Comparison of ENCODE assay signal across 12 cellular contexts in the genomic region with DNA sequence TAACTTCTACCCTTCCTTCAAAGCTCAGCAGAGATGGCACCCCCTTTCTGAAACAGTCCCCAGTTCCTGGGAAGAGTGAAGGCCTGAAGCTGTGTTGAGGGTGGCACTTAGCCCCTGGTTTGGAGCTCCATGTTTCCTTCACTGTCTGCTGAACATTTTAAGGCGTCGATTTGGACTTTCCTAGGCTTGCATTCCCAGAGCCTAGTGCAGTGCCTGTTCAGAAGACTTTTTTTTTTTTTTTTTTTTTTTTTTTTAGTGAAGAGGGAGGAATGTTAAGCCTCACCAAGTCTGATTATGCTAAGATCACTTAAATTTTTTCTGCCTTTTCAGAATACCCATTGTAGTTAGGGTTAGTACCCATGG.
A peak's percentile ranks its signal among the peaks of the same experiment; 100 is the strongest.
DNase-seq lines count a peak whose midpoint lies in the region; ATAC-seq lines count a peak whose summit lies in the region.
"Had no signal": no experiment of that assay in that cellular context is flagged by ENCODE, and none has a peak within 500 bp of the region (broad histone marks: within the 10 kb centered on the region; RNA-seq: fewer than 3 reads in every experiment).

No MANE protein-coding gene starts in this region.

- H3K27me3 ChIP-seq in CD4-positive, alpha-beta memory T cell (ENCODE audit: insufficient read depth, low read length) = no peaks in the 10 kb centered on the region
- no peaks in the 10 kb centered on the region for H3K27me3 ChIP-seq in naive thymus-derived CD4-positive, alpha-beta T cell (ENCODE audit: control insufficient read depth in 2 of 2, insufficient read depth in 2 of 2, low read length in 2 of 2)

- H3K9me3 Mint-ChIP-seq in CD4-positive, alpha-beta memory T cell = peaks cover 0 to 3% (median 0%) of the 10 kb centered on the region in 8 donors
- no peaks in the 10 kb centered on the region for H3K9me3 Mint-ChIP-seq in IgD-negative memory B cell
- H3K9me3 Mint-ChIP-seq in activated naive CD8-positive, alpha-beta T cell (ENCODE audit: low read depth) = no peaks in the 10 kb centered on the region
- peaks cover 0 to 6% (median 0%) of the 10 kb centered on the region in 11 donors for H3K9me3 Mint-ChIP-seq in naive thymus-derived CD4-positive, alpha-beta T cell

- intact Hi-C loops in CD4-positive, alpha-beta memory T cell (cut with micrococcal nuclease) = loop anchor here (1.0 kb wide), 1 partner anchor 49 kb away; no protein-coding TSS in a partner anchor
- intact Hi-C loops in naive thymus-derived CD4-positive, alpha-beta T cell (cut with micrococcal nuclease) = loop anchor here in 1 of 2 donors (5.0 kb wide), 1 partner anchor 103 kb away; no protein-coding TSS in a partner anchor

- H3K9me3 ChIP-seq in CD4-positive, alpha-beta memory T cell (ENCODE audit: control insufficient read depth in 1 of 2, low read length in 2 of 2) = no peaks in the 10 kb centered on the region
- no peaks in the 10 kb centered on the region for H3K9me3 ChIP-seq in naive thymus-derived CD4-positive, alpha-beta T cell (ENCODE audit: control insufficient read depth in 2 of 3, low read length in 3 of 3)
- H3K9me3 ChIP-seq: Caco-2, psoas muscle had no signal

- no peaks in the 10 kb centered on the region for H3K36me3 ChIP-seq in CD4-positive, alpha-beta memory T cell (ENCODE audit: insufficient read depth, low read length)
- no peaks in the 10 kb centered on the region for H3K36me3 ChIP-seq in naive thymus-derived CD4-positive, alpha-beta T cell (ENCODE audit: control insufficient read depth in 2 of 3, insufficient read depth in 3 of 3, low read length in 3 of 3)

- H3K4me3 Mint-ChIP-seq in CD4-positive, alpha-beta memory T cell = peak overlapping the region in 7 of 8 donors; percentile 26 to 82 (median 65)
- H3K4me3 Mint-ChIP-seq in IgD-negative memory B cell = peak overlapping the region; percentile 6 to 90 (median 76)
- peak overlapping the region; percentile 57 for H3K4me3 Mint-ChIP-seq in activated naive CD8-positive, alpha-beta T cell
- H3K4me3 Mint-ChIP-seq in naive thymus-derived CD4-positive, alpha-beta T cell = peak overlapping the region in 9 of 10 donors; percentile 30 to 78 (median 64)

- peaks cover 0 to 5% of the 10 kb centered on the region in 2 donors for H3K36me3 Mint-ChIP-seq in CD4-positive, alpha-beta memory T cell
- peaks cover 2% of the 10 kb centered on the region for H3K36me3 Mint-ChIP-seq in IgD-negative memory B cell
- H3K36me3 Mint-ChIP-seq in activated naive CD8-positive, alpha-beta T cell = peaks cover 2% of the 10 kb centered on the region
- H3K36me3 Mint-ChIP-seq in naive thymus-derived CD4-positive, alpha-beta T cell = peaks cover 0 to 38% (median 3%) of the 10 kb centered on the region in 5 donors

- no peak for DNase-seq in CD4-positive, alpha-beta memory T cell
- DNase-seq in naive thymus-derived CD4-positive, alpha-beta T cell = no peak
- DNase-seq in dedifferentiated amniotic fluid mesenchymal stem cell (ENCODE audit: extremely low spot score) (no peak), NCI-H2171 (lab: John Stamatoyannopoulos, UW) (no peak), SIG-M5 (lab: John Stamatoyannopoulos, UW) (no peak)
- DNase-seq: Caco-2; NCI-H146; psoas muscle; stimulated activated naive CD4-positive, alpha-beta T cell treated with Interleukin-2 at 50 U/mL for 16 hours had no signal

- peak overlapping the region; percentile 27 for H3K27ac ChIP-seq in CD4-positive, alpha-beta memory T cell (ENCODE audit: low read depth, low read length)
- no peak overlapping the region for H3K27ac ChIP-seq in naive thymus-derived CD4-positive, alpha-beta T cell (ENCODE audit: low read depth, low read length)
- H3K27ac ChIP-seq: psoas muscle had no signal

- peaks cover 17 to 45% (median 31%) of the 10 kb centered on the region in 4 donors for H3K4me1 Mint-ChIP-seq in CD4-positive, alpha-beta memory T cell
- H3K4me1 Mint-ChIP-seq in IgD-negative memory B cell = peaks cover 21 to 35% (median 31%) of the 10 kb centered on the region in 3 donors
- peaks cover 33% of the 10 kb centered on the region for H3K4me1 Mint-ChIP-seq in activated naive CD8-positive, alpha-beta T cell (ENCODE audit: low read depth)
- H3K4me1 Mint-ChIP-seq in naive thymus-derived CD4-positive, alpha-beta T cell = peaks cover 7 to 57% (median 29%) of the 10 kb centered on the region in 7 donors

- peaks cover 26% of the 10 kb centered on the region for H3K4me1 ChIP-seq in CD4-positive, alpha-beta memory T cell (ENCODE audit: insufficient read depth, low read length)
- peaks cover 7 to 12% of the 10 kb centered on the region in 2 donors for H3K4me1 ChIP-seq in naive thymus-derived CD4-positive, alpha-beta T cell (ENCODE audit: control insufficient read depth in 2 of 2, insufficient read depth in 2 of 2, low read length in 2 of 2)
- H3K4me1 ChIP-seq: psoas muscle had no signal

- POLR2A ChIA-PET in CD4-positive, alpha-beta memory T cell (lab: Charles Lee; ENCODE audit: partially characterized antibody) = interaction anchor here (0.7 to 2.2 kb wide), 8 partner anchors 8 to 107 kb away, joined by 3 to 15 read pairs (median 7); a partner anchor contains a TSS
- POLR2A ChIA-PET in naive thymus-derived CD4-positive, alpha-beta T cell (lab: Charles Lee) = interaction anchor here (0.8 to 2.7 kb wide), 5 partner anchors 9 to 97 kb away, joined by 3 to 11 read pairs (median 3); a partner anchor contains a TSS

- H3K27ac Mint-ChIP-seq in CD4-positive, alpha-beta memory T cell = peak overlapping the region; percentile 77 to 95 (median 91)
- peak overlapping the region; percentile 28 to 97 (median 93) for H3K27ac Mint-ChIP-seq in IgD-negative memory B cell
- peak overlapping the region; percentile 82 for H3K27ac Mint-ChIP-seq in activated naive CD8-positive, alpha-beta T cell
- peak overlapping the region; percentile 58 to 95 (median 82) for H3K27ac Mint-ChIP-seq in naive thymus-derived CD4-positive, alpha-beta T cell

- ATAC-seq in naive thymus-derived CD4-positive, alpha-beta T cell = no peak
- ATAC-seq in GM21723 (IDR thresholded peaks at IDR 0.05; ENCODE audit: unreplicated experiment) = no peak

- no peak overlapping the region for H3K4me3 ChIP-seq in CD4-positive, alpha-beta memory T cell (ENCODE audit: low read length in 2 of 2)
- no peak overlapping the region for H3K4me3 ChIP-seq in naive thymus-derived CD4-positive, alpha-beta T cell (ENCODE audit: low read length)
- H3K4me3 ChIP-seq: psoas muscle had no signal

- no peaks in the 10 kb centered on the region for H3K27me3 Mint-ChIP-seq in CD4-positive, alpha-beta memory T cell
- no peaks in the 10 kb centered on the region for H3K27me3 Mint-ChIP-seq in IgD-negative memory B cell
- no peaks in the 10 kb centered on the region for H3K27me3 Mint-ChIP-seq in activated naive CD8-positive, alpha-beta T cell
- no peaks in the 10 kb centered on the region for H3K27me3 Mint-ChIP-seq in naive thymus-derived CD4-positive, alpha-beta T cell

- CTCF ChIA-PET in CD4-positive, alpha-beta memory T cell (lab: Charles Lee; ENCODE audit: partially characterized antibody) = interaction anchor here (0.7 to 1.8 kb wide), 5 partner anchors 9 to 231 kb away, joined by 3 to 12 read pairs (median 4); a partner anchor contains a TSS
- CTCF ChIA-PET in naive thymus-derived CD4-positive, alpha-beta T cell (lab: Charles Lee) = no interaction called here
